Comparison of ENCODE assay signal across 8 cellular contexts in the genomic region with DNA sequence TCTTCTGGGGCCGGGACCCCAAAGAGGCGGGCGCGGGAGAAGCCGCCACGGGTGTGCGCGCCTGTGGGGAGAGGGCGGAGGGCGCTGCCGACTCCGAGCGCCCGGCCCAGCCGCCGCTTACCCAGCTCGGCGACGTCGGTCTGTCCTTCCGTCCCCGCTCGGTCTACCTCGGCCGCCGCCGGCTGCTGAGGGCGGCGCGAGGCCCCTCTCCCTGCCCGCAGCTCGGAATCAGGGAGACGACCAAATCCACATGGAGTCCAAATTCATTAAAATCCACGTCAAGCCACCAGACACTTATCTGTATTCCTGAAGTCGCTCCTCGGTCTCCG. TPM values are rescaled to one million over a fixed set of nuclear protein-coding genes. Genes with fewer than 3 reads are reported as not detected.
DNase-seq lines count a peak whose midpoint lies in the region; ATAC-seq, FAIRE-seq and TF ChIP-seq lines count a peak whose summit lies in the region.

No MANE protein-coding gene starts in this region.

- H3K9me2 ChIP-seq in MM.1S (replicated peaks; ENCODE audit: insufficient read depth, low read length), result no peaks in the 10 kb centered on the region

- intact Hi-C loops in MCF 10A (cut with micrococcal nuclease) (no loop called here), HepG2 (cut with micrococcal nuclease; ENCODE audit: unreplicated experiment) (no loop called here)

- no peak for TF ChIP-seq POLR2A in HepG2 (IDR thresholded peaks at IDR 0.05; ENCODE audit: insufficient read depth in 1 of 2, low read depth in 2 of 2, low read length in 2 of 2)

- H4K20me1 ChIP-seq in MM.1S (ENCODE audit: insufficient read depth, low read length) (no peaks in the 10 kb centered on the region), HepG2 (ENCODE audit: insufficient read depth, low read length) (no peaks in the 10 kb centered on the region)

- in situ Hi-C loops in HepG2 (cut with HindIII; ENCODE audit: extremely low pct_ligation_motif_present, low pct_unique_long_range_greater_than_20kb), result loop anchor here (5.0 kb wide), 1 partner anchor 111 kb away; no protein-coding TSS in a partner anchor

- no peaks in the 10 kb centered on the region for H3K9me3 ChIP-seq in MM.1S (replicated peaks; ENCODE audit: insufficient read depth, low read length)
- no peaks in the 10 kb centered on the region for H3K9me3 ChIP-seq in HepG2 (ENCODE audit: low read length)

- H2AFZ ChIP-seq in MM.1S (ENCODE audit: low read length) (peak overlapping the region; percentile 59), HepG2 (ENCODE audit: low read length) (no peak overlapping the region)

- POLR2A ChIA-PET in MCF 10A (lab: Yijun Ruan, JAX) (interaction anchor here (0.7 to 14.6 kb wide), 34 partner anchors 8 to 1192 kb away, joined by 3 to 186 read pairs (median 7); no protein-coding TSS in a partner anchor), HepG2 (lab: Yijun Ruan, JAX) (interaction anchor here (1.5 kb wide), 1 partner anchor 40 kb away, joined by 3 read pairs; no protein-coding TSS in a partner anchor)

- FAIRE-seq in HepG2 (lab: Jason Lieb, UNC), result no peak

- TF ChIP-seq CTCF in MM.1S (IDR thresholded peaks at IDR 0.05; ENCODE audit: low read length) (no peak), MCF 10A (IDR thresholded peaks at IDR 0.05; ENCODE audit: unreplicated experiment) (no peak), HepG2 (CRISPR knock-in tag; IDR thresholded peaks at IDR 0.05) (no peak)

- H3K9me3 Mint-ChIP-seq in MCF 10A (ENCODE audit: unreplicated experiment), result no peaks in the 10 kb centered on the region

- ATAC-seq in HepG2 (peak; percentile 28), GM18858 (IDR thresholded peaks at IDR 0.05; ENCODE audit: unreplicated experiment) (no peak)

- H3K27me3 Mint-ChIP-seq in MCF 10A (ENCODE audit: insufficient read depth, unreplicated experiment), result no peaks in the 10 kb centered on the region

- no peaks in the 10 kb centered on the region for H3K36me3 ChIP-seq in MM.1S (replicated peaks; ENCODE audit: insufficient read depth, low read length)
- no peaks in the 10 kb centered on the region for H3K36me3 ChIP-seq in HepG2 (replicated peaks in 1 of 2; ENCODE audit: control insufficient read depth in 1 of 2, insufficient read depth in 2 of 2, low read length in 2 of 2)

- BruUV-seq in MCF 10A (replicated peaks; lab: Mats Ljungman, UMichigan), result no TSS peak
- BruUV-seq in HepG2 (replicated peaks; lab: Mats Ljungman, UMichigan), result no TSS peak

- no peaks in the 10 kb centered on the region; the same call in 1 of the 2 replicates for H3K27me3 ChIP-seq in MM.1S (replicated peaks; ENCODE audit: insufficient read depth, low read length)
- H3K27me3 ChIP-seq in HepG2 (ENCODE audit: control insufficient read depth in 1 of 2, insufficient read depth in 2 of 2, low read length in 2 of 2), result peaks cover 0 to 21% of the 10 kb centered on the region in 2 experiments; a peak in 2 of 5 replicates

- no peak overlapping the region for H3K27ac ChIP-seq in MM.1S (ENCODE audit: low read length)
- H3K27ac ChIP-seq in HepG2 (ENCODE audit: extremely low read length, insufficient read depth, low read length), result no peak overlapping the region
- H3K27ac ChIP-seq in temporal lobe (ENCODE audit: low read depth, low read length), result peak overlapping the region; percentile 17

- H3K4me2 ChIP-seq in MM.1S (ENCODE audit: low read depth, low read length), result peak overlapping the region; percentile 98
- H3K4me2 ChIP-seq in HepG2 (ENCODE audit: low read depth, low read length), result peak overlapping the region; percentile 92

- H3K36me3 Mint-ChIP-seq in MCF 10A (ENCODE audit: insufficient read depth, unreplicated experiment), result no peaks in the 10 kb centered on the region

- no peaks in the 10 kb centered on the region for H3K79me2 ChIP-seq in MM.1S (ENCODE audit: low read length)
- H3K79me2 ChIP-seq in HepG2 (ENCODE audit: insufficient read depth, low read length), result no peaks in the 10 kb centered on the region

- CTCF ChIA-PET in MCF 10A (lab: Yijun Ruan, JAX), result interaction anchor here (0.6 to 19.5 kb wide), 28 partner anchors 9 to 1248 kb away, joined by 3 to 1037 read pairs (median 16); no protein-coding TSS in a partner anchor
- CTCF ChIA-PET in HepG2 (lab: Yijun Ruan, JAX; ENCODE audit: low intra/inter-chr PET ratio, low total read pairs), result no interaction called here

- peaks cover 16% of the 10 kb centered on the region for H3F3A ChIP-seq in MM.1S (ENCODE audit: insufficient read depth, low read length)

- H3K4me3 ChIP-seq in MM.1S (ENCODE audit: low read length) (peak overlapping the region; percentile 68), HepG2 (replicated peaks in 1 of 3; ENCODE audit: insufficient read depth in 1 of 3, low read depth in 2 of 3, low read length in 3 of 3) (peak overlapping the region; percentile 65 to 81 (median 80))

- 0% methylated on average over 4 of the region's 37 CpGs for WGBS in HepG2 (ENCODE audit: low lambda C conversion rate)

- peak; percentile 26 for DNase-seq in DMS53 treated with DMSO at 0.1 percent for 48 hours (lab: John Stamatoyannopoulos, UW; ENCODE audit: unreplicated experiment)
- peak; percentile 45 for DNase-seq in MM.1S
- DNase-seq in MCF 10A (ENCODE audit: unreplicated experiment), result no peak
- DNase-seq in HepG2 (ENCODE audit: low spot score), result no peak
- no peak for DNase-seq in activated gamma-delta T cell (lab: John Stamatoyannopoulos, UW)
- no peak for DNase-seq in HuH-7 (ENCODE audit: low spot score)

- peaks cover 35% of the 10 kb centered on the region for H3K4me1 Mint-ChIP-seq in MCF 10A (ENCODE audit: insufficient read depth, unreplicated experiment)

- peaks cover 5% of the 10 kb centered on the region for H3K4me1 ChIP-seq in MM.1S (ENCODE audit: low read length)
- peaks cover 64% of the 10 kb centered on the region for H3K4me1 ChIP-seq in HepG2 (ENCODE audit: insufficient read depth, low read length)

- H3K9ac ChIP-seq in MM.1S (ENCODE audit: low read length), result peak overlapping the region; percentile 29
- H3K9ac ChIP-seq in HepG2 (ENCODE audit: insufficient read depth, low read depth, low read length), result peak overlapping the region; percentile 51

- no peak for TF ChIP-seq RAD21 in HepG2 (CRISPR knock-in tag; IDR thresholded peaks at IDR 0.05)

- peak overlapping the region; percentile 94 for H3K4me3 Mint-ChIP-seq in MCF 10A (ENCODE audit: unreplicated experiment)

- TF ChIP-seq EP300 in HepG2 (IDR thresholded peaks at IDR 0.05; ENCODE audit: low read depth in 2 of 2, low read length in 2 of 2) (no peak), HepG2 (CRISPR knock-in tag; IDR thresholded peaks at IDR 0.05; ENCODE audit: borderline replicate concordance) (no peak)

- H3K27ac Mint-ChIP-seq in MCF 10A (ENCODE audit: low read depth, unreplicated experiment), result peak overlapping the region; percentile 76

TF ChIP-seq in HepG2, 621 proteins besides CTCF, POLR2A, EP300 and RAD21 (continues in another document):
- TF ChIP-seq POLR2AphosphoS2 (IDR thresholded peaks at IDR 0.05; ENCODE audit: low read depth, low read length) (no peak), ZNF563 (CRISPR knock-in tag; IDR thresholded peaks at IDR 0.05) (peak; percentile 33; the same call in 1 of the 2 replicates), SSRP1 (CRISPR knock-in tag; IDR thresholded peaks at IDR 0.05) (no peak), PCBP2 (optimal IDR thresholded peaks at IDR 0.05; ENCODE audit: low read depth, low read length, poor library complexity, severe bottlenecking) (no peak), SAP130 (CRISPR knock-in tag; IDR thresholded peaks at IDR 0.05; ENCODE audit: low read depth) (0 out of 2 replicates have a peak, but pooled peaks have one; percentile 5), TAF15 (IDR thresholded peaks at IDR 0.05; ENCODE audit: low read depth, low read length, poor library complexity, severe bottlenecking) (no peak), ZNF777 (CRISPR knock-in tag; IDR thresholded peaks at IDR 0.05) (peak; percentile 62)

RNA-seq across cellular contexts. Expression of gene PLXNA2, which starts 0.7 kb away (rescaled TPM):
- 59.2 and 69.7 TPM in 2 replicates for total RNA-seq in MCF 10A (2022)
- 0.24 and 1.1 TPM in 2 replicates for total RNA-seq in HepG2 (2016; rRNA removed; fragmentation: Illumina TruSeq; extraction: Trizol)
- total RNA-seq in HepG2 (2016; cell fraction: cytosol; rRNA removed; fragmentation: Illumina TruSeq; extraction: Trizol; ENCODE audit: low read depth), result under 0.01 and 0.18 TPM in 2 replicates
- total RNA-seq in HepG2 (2016; cell fraction: insoluble cytoplasmic fraction; rRNA removed; fragmentation: Illumina TruSeq; extraction: Trizol), result 0.22 and 0.71 TPM in 2 replicates
- total RNA-seq in HepG2 (2016; cell fraction: membrane; rRNA removed; fragmentation: Illumina TruSeq; extraction: Trizol), result 0.28 and 0.49 TPM in 2 replicates
- total RNA-seq in HepG2 (2016; cell fraction: nucleus; rRNA removed; fragmentation: Illumina TruSeq; extraction: Trizol), result 1.5 and 1.9 TPM in 2 replicates
- polyA plus RNA-seq in HepG2 (2011; rRNA removed), result 2.1 TPM in 2 replicates
- polyA plus RNA-seq in HepG2 (2011; cell fraction: cytosol; rRNA removed), result 0.59 and 1.1 TPM in 2 replicates
- 8.7 and 12.0 TPM in 2 replicates for polyA plus RNA-seq in HepG2 (2011; cell fraction: nucleus; rRNA removed)
- 1.0 and 1.7 TPM in 2 replicates for polyA plus RNA-seq in HepG2 (2012)
- 0.03 and 0.07 TPM in 2 replicates for polyA plus RNA-seq in HepG2 (2016; cell fraction: cytosol; fragmentation: Illumina TruSeq; extraction: Trizol; ENCODE audit: low read depth)
- 0.33 and 0.36 TPM in 2 replicates for polyA plus RNA-seq in HepG2 (2016; cell fraction: insoluble cytoplasmic fraction; fragmentation: Illumina TruSeq; extraction: Trizol; ENCODE audit: low read depth)
- polyA plus RNA-seq in HepG2 (2016; cell fraction: membrane; fragmentation: Illumina TruSeq; extraction: Trizol; ENCODE audit: low read depth), result 0.17 and 0.33 TPM in 2 replicates
- polyA plus RNA-seq in HepG2 (2016; cell fraction: nucleus; fragmentation: Illumina TruSeq; extraction: Trizol; ENCODE audit: insufficient read depth, low read depth), result 3.2 and 3.4 TPM in 2 replicates
- 6.7 and 14.5 TPM in 2 replicates for polyA minus RNA-seq in HepG2 (2011; rRNA and poly(A)+ RNA removed; ENCODE audit: low replicate concordance)
- 1.8 and 3.3 TPM in 2 replicates for polyA minus RNA-seq in HepG2 (2011; cell fraction: cytosol; rRNA and poly(A)+ RNA removed)
- 7.1 and 8.1 TPM in 2 replicates for polyA minus RNA-seq in HepG2 (2011; cell fraction: nucleus; rRNA and poly(A)+ RNA removed)
- 63.2 TPM for total RNA-seq in temporal lobe

Comparison
In these comparisons a context has a peak if more than half of its experiments do, and no peak if none do; other contexts are left out.
1. DNase-seq: peak in DMS53 treated with DMSO at 0.1 percent for 48 hours (single experiment) and MM.1S (single experiment); none in MCF 10A (single experiment), HepG2 (single experiment), activated gamma-delta T cell (single experiment) and HuH-7 (single experiment).
2. RNA of gene PLXNA2, which starts 0.7 kb away (total RNA-seq): 59.2 to 69.7 TPM in MCF 10A and 63.2 TPM in temporal lobe (single experiment); under 0.01 to 1.9 TPM in HepG2; every median in the first group is over 10 times any median in the second.